Comparison of ENCODE assay signal across 21 cellular contexts in the genomic region with DNA sequence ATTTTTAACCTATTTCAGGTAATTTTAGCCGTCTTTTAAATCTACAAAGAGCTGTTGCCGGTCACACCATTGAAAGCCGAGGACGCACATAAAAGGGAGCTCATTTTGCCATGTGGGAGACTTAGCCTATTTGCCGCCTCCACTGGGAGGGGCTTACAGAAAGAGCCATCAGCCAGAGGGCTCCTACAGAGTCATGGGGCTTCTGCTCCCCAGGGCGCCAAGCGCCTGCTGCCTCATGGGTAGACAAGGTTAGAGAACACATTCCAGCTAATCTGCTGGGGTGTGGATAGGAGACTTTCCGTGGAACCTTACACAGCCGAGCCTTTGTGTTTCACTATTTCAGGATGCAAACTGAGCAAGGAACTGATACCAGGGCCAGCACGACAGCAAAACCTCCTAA.
"Had no signal": no experiment of that assay in that cellular context is flagged by ENCODE, and none has a peak within 500 bp of the region (broad histone marks: within the 10 kb centered on the region; RNA-seq: fewer than 3 reads in every experiment).

No MANE protein-coding gene starts in this region.

- H3K27me3 ChIP-seq: dorsolateral prefrontal cortex, sigmoid colon had no signal

- H3K4me3 Mint-ChIP-seq: activated B cell treated with CpG ODN at 0.5 μM for 24 hours; activated CD4-positive, alpha-beta memory T cell treated with anti-CD3 and anti-CD28 coated beads, Interleukin-2, amount 10 ng/mL, durations not matched to agents 7 days and 5 days; activated CD8-positive, alpha-beta memory T cell treated with anti-CD3 and anti-CD28 coated beads, Interleukin-2, amount 10 ng/mL, durations not matched to agents 7 days and 5 days; activated naive CD8-positive, alpha-beta T cell treated with anti-CD3 and anti-CD28 coated beads for 36 hours; activated T-helper 17 cell treated with anti-CD3 and anti-CD28 coated beads, Interleukin-2, amount 50 U/mL, for 72 hours; memory B cell; naive B cell; stimulated activated memory B cell treated with anti-CD40 and anti-IgM and Interleukin-4, amounts not matched to agents 10 μg/mL and 1 μg/mL and 100 μg/mL, for 72 hours; T-helper 2 cell treated with Interferon-gamma antibody and Interleukin-4, amounts not matched to agents 5 μg/mL and 100 μg/mL, for 36 hours had no signal

- H3K4me1 Mint-ChIP-seq: activated CD4-positive, alpha-beta memory T cell treated with anti-CD3 and anti-CD28 coated beads, Interleukin-2, amount 10 ng/mL, durations not matched to agents 7 days and 5 days; activated CD8-positive, alpha-beta memory T cell treated with anti-CD3 and anti-CD28 coated beads, Interleukin-2, amount 10 ng/mL, durations not matched to agents 7 days and 5 days had no signal

- H3K36me3 ChIP-seq: prostate gland had no signal

- H3K27ac ChIP-seq: dorsolateral prefrontal cortex, prostate gland, sigmoid colon had no signal

- H3K27me3 Mint-ChIP-seq: activated B cell treated with CpG ODN at 0.5 μM for 24 hours; activated CD4-positive, alpha-beta memory T cell treated with anti-CD3 and anti-CD28 coated beads, Interleukin-2, amount 10 ng/mL, durations not matched to agents 7 days and 5 days; activated CD8-positive, alpha-beta memory T cell treated with anti-CD3 and anti-CD28 coated beads, Interleukin-2, amount 10 ng/mL, durations not matched to agents 7 days and 5 days; activated naive CD8-positive, alpha-beta T cell treated with anti-CD3 and anti-CD28 coated beads for 36 hours; activated T-helper 17 cell treated with anti-CD3 and anti-CD28 coated beads, Interleukin-2, amount 50 U/mL, for 72 hours; memory B cell; naive B cell; stimulated activated memory B cell treated with anti-CD40 and anti-IgM and Interleukin-4, amounts not matched to agents 10 μg/mL and 1 μg/mL and 100 μg/mL, for 72 hours had no signal

- DNase-seq: activated B cell treated with CpG ODN at 0.5 μM for 24 hours; activated CD4-positive, alpha-beta memory T cell treated with anti-CD3 and anti-CD28 coated beads, Interleukin-2, amount 10 ng/mL, durations not matched to agents 7 days and 5 days; activated CD4-positive, alpha-beta T cell treated with anti-CD3 and anti-CD28 coated beads for 4 hours; activated CD8-positive, alpha-beta memory T cell treated with anti-CD3 and anti-CD28 coated beads, Interleukin-2, amount 10 ng/mL, durations not matched to agents 7 days and 5 days; activated naive CD4-positive, alpha-beta T cell; activated naive CD8-positive, alpha-beta T cell treated with anti-CD3 and anti-CD28 coated beads for 36 hours; activated T-cell treated with anti-CD3 and anti-CD28 coated beads, Interleukin-2, amount 50 U/mL, for 1 hour; amniotic stem cell; dorsolateral prefrontal cortex; kidney; mucosa of descending colon; naive B cell; sigmoid colon; stimulated activated CD4-positive, alpha-beta T cell treated with anti-CD3 and anti-CD28 coated beads, Interleukin-4, amount 100 ng/mL, for 4 hours had no signal

- H3K9me3 Mint-ChIP-seq: activated B cell treated with CpG ODN at 0.5 μM for 24 hours; activated CD4-positive, alpha-beta memory T cell treated with anti-CD3 and anti-CD28 coated beads, Interleukin-2, amount 10 ng/mL, durations not matched to agents 7 days and 5 days; activated naive CD8-positive, alpha-beta T cell treated with anti-CD3 and anti-CD28 coated beads for 36 hours; activated T-helper 17 cell treated with anti-CD3 and anti-CD28 coated beads, Interleukin-2, amount 50 U/mL, for 72 hours; memory B cell; T-helper 2 cell treated with Interferon-gamma antibody and Interleukin-4, amounts not matched to agents 5 μg/mL and 100 μg/mL, for 36 hours had no signal

- H3K27ac Mint-ChIP-seq: activated B cell treated with CpG ODN at 0.5 μM for 24 hours; activated CD4-positive, alpha-beta memory T cell treated with anti-CD3 and anti-CD28 coated beads, Interleukin-2, amount 10 ng/mL, durations not matched to agents 7 days and 5 days; activated naive CD8-positive, alpha-beta T cell treated with anti-CD3 and anti-CD28 coated beads for 36 hours; activated T-helper 17 cell treated with anti-CD3 and anti-CD28 coated beads, Interleukin-2, amount 50 U/mL, for 72 hours; memory B cell; stimulated activated memory B cell treated with anti-CD40 and anti-IgM and Interleukin-4, amounts not matched to agents 10 μg/mL and 1 μg/mL and 100 μg/mL, for 72 hours; T-helper 2 cell treated with Interferon-gamma antibody and Interleukin-4, amounts not matched to agents 5 μg/mL and 100 μg/mL, for 36 hours had no signal

- H3K4me1 ChIP-seq: prostate gland, sigmoid colon had no signal

- H3K9me3 ChIP-seq: mucosa of descending colon, prostate gland, sigmoid colon had no signal

- ATAC-seq: activated CD8-positive, alpha-beta memory T cell treated with anti-CD3 and anti-CD28 coated beads, Interleukin-2, amount 10 ng/mL, durations not matched to agents 7 days and 5 days; activated T-helper 17 cell treated with anti-CD3 and anti-CD28 coated beads, Interleukin-2, amount 50 U/mL, for 72 hours; mucosa of descending colon; stimulated activated memory B cell treated with anti-CD40 and anti-IgM and Interleukin-4, amounts not matched to agents 10 μg/mL and 1 μg/mL and 100 μg/mL, for 72 hours had no signal

- FAIRE-seq: colon, kidney, TTC549 had no signal

- H3K4me3 ChIP-seq: dorsolateral prefrontal cortex, mucosa of descending colon, prostate gland, sigmoid colon had no signal
